In the genomic region with DNA sequence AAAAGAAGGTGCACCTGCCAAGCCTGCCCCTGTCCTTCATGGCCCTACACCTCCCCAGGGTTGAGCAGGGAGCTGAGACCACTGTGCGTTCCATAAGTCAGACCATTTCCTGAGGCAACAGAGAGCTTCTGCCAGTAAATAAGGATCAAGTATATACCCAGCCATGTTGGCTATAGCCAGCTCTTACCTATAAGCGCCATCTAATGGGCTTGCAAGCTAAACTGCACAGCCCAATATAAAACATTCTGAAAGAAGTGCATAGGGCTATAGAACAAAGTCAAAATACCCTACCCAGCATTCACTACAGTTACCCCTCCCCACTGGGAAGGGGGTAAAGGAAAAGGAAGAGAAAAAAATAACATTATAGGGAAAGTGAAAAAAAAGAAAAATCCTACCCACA, we compare ENCODE assay signal across 17 cellular contexts. TPM values are rescaled to one million over a fixed set of nuclear protein-coding genes. Genes with fewer than 3 reads are reported as not detected.
DNase-seq lines count a peak whose midpoint lies in the region; ATAC-seq and TF ChIP-seq lines count a peak whose summit lies in the region.
"Had no signal": no experiment of that assay in that cellular context is flagged by ENCODE, and none has a peak within 500 bp of the region (broad histone marks: within the 10 kb centered on the region; RNA-seq: fewer than 3 reads in every experiment).

No MANE protein-coding gene starts in this region.

- H3K27ac ChIP-seq in Karpas-422 (ENCODE audit: low read length) = no peak overlapping the region
- H3K27ac ChIP-seq in WERI-Rb-1 = no peak overlapping the region
- no peak overlapping the region for H3K27ac ChIP-seq in right cardiac atrium (ENCODE audit: low read length)

- in situ Hi-C loops in ACHN (cut with HindIII; ENCODE audit: low pct_ligation_motif_present, low pct_unique_long_range_greater_than_20kb, low sequenced_read_pairs) = no loop called here

- H2AFZ ChIP-seq in Karpas-422 (ENCODE audit: low read length) = no peak overlapping the region

- H4K20me1 ChIP-seq in Karpas-422 (ENCODE audit: insufficient read depth, low read depth, low read length) = no peaks in the 10 kb centered on the region

- no peaks in the 10 kb centered on the region for H3K9me2 ChIP-seq in Karpas-422 (replicated peaks; ENCODE audit: insufficient read depth, low read length)

- no peaks in the 10 kb centered on the region for H3K36me3 ChIP-seq in Karpas-422 (ENCODE audit: insufficient read depth, low read length)
- no peaks in the 10 kb centered on the region for H3K36me3 ChIP-seq in WERI-Rb-1
- H3K36me3 ChIP-seq: HAP-1 had no signal

- H3K4me3 ChIP-seq in Karpas-422 (ENCODE audit: low read length) (no peak overlapping the region), WERI-Rb-1 (ENCODE audit: low read depth, low read length) (no peak overlapping the region), right cardiac atrium (ENCODE audit: low read length) (no peak overlapping the region)
- H3K4me3 ChIP-seq: HAP-1 had no signal

- H3K9me3 ChIP-seq in Karpas-422 (ENCODE audit: low read length) = no peaks in the 10 kb centered on the region
- H3K9me3 ChIP-seq in WERI-Rb-1 (ENCODE audit: severe bottlenecking) = peaks cover 2% of the 10 kb centered on the region
- peaks cover 1% of the 10 kb centered on the region for H3K9me3 ChIP-seq in right cardiac atrium (ENCODE audit: control insufficient read depth, low read length)
- H3K9me3 ChIP-seq: HAP-1 had no signal

- DNase-seq in NCI-H748 (lab: John Stamatoyannopoulos, UW; ENCODE audit: unreplicated experiment) (peak; percentile 26), NCI-H748 treated with DMSO at 0.1 percent for 48 hours (lab: John Stamatoyannopoulos, UW) (no peak), Karpas-422 (peak; percentile 59), WERI-Rb-1 (no peak), iPS-NIHi7 (ENCODE audit: extremely low spot score) (peak; percentile 24), ACHN (no peak), right cardiac atrium (no peak)
- DNase-seq: CD4-positive, alpha-beta memory T cell; NCI-H1092 treated with DMSO at 0.1 percent for 48 hours; NCI-H1694 treated with DMSO at 0.1 percent for 48 hours; NCI-H2171 treated with DMSO at 0.1 percent for 48 hours; NK-92 treated with Interleukin-12 subunit alpha and Interleukin-12 subunit beta, amount 100 ng/mL, for 24 hours; Right ventricle myocardium superior had no signal

- H3K4me1 ChIP-seq in Karpas-422 (ENCODE audit: low read length) (no peaks in the 10 kb centered on the region), right cardiac atrium (ENCODE audit: control insufficient read depth, insufficient read depth, low read length) (no peaks in the 10 kb centered on the region)
- H3K4me1 ChIP-seq: HAP-1 had no signal

- no peak overlapping the region for H3K9ac ChIP-seq in Karpas-422 (ENCODE audit: low read length)

- H3K4me2 ChIP-seq in Karpas-422 (ENCODE audit: low read depth, low read length, poor library complexity, severe bottlenecking) = no peak overlapping the region

- intact Hi-C loops in right cardiac atrium (cut with DNase I) = no loop called here

- no peaks in the 10 kb centered on the region for H3K79me2 ChIP-seq in Karpas-422 (ENCODE audit: low read length)

- H3K27me3 ChIP-seq in Karpas-422 (ENCODE audit: low read length) (no peaks in the 10 kb centered on the region), WERI-Rb-1 (ENCODE audit: insufficient read depth, low read depth, severe bottlenecking) (no peaks in the 10 kb centered on the region), right cardiac atrium (ENCODE audit: control insufficient read depth, insufficient read depth) (no peaks in the 10 kb centered on the region)

- ATAC-seq in HG02678 (IDR thresholded peaks at IDR 0.05; ENCODE audit: unreplicated experiment) (no peak), right cardiac atrium (no peak)
- ATAC-seq: Panc1, SK-N-SH treated with all-trans-retinoic acid at 6 μM for 48 hours had no signal

- TF ChIP-seq CTCF in WERI-Rb-1 (IDR thresholded peaks at IDR 0.05; ENCODE audit: low read depth, low read length) = peak; percentile 50

- WGBS in right cardiac atrium = 29% methylated on average over 2 of the region's 2 CpGs

RNA-seq across cellular contexts. Expression of a gene that starts 59.3 kb away (rescaled TPM):
- 141 and 150 TPM in 2 replicates for total RNA-seq in Karpas-422 (2014; rRNA removed; shearing (Covaris generic); ENCODE audit: low replicate concordance)
- total RNA-seq in right cardiac atrium = 10 to 100 TPM; 79.7 to 93.7 (median 82.9) TPM
- polyA plus RNA-seq in right cardiac atrium = 23.5 TPM

Comparison
In these comparisons a context has a peak if more than half of its experiments do, and no peak if none do; other contexts are left out.
1. DNase-seq: peak in NCI-H748 (single experiment), Karpas-422 (single experiment) and iPS-NIHi7 (single experiment); none in NCI-H748 treated with DMSO at 0.1 percent for 48 hours (single experiment), WERI-Rb-1 (single experiment), ACHN (single experiment) and right cardiac atrium (0 of 3).